ENCODE assay signal across 1 cellular context in genomic region chr14:102917056-102917385, GRCh38.
TF ChIP-seq lines count a peak whose summit lies in the region.

No MANE protein-coding gene starts in this region.

TF ChIP-seq in A549, 52 proteins besides CTCF, POLR2A, EP300 and RAD21:
- no peak for TF ChIP-seq MYC (IDR thresholded peaks at IDR 0.05; ENCODE audit: borderline replicate concordance, low read length)
- TF ChIP-seq CBX2 (IDR thresholded peaks at IDR 0.05; ENCODE audit: borderline replicate concordance, low read depth) = no peak
- no peak for TF ChIP-seq HEYL (CRISPR knock-in tag; IDR thresholded peaks at IDR 0.05)
